2 cellular contexts compared by ENCODE assay signal in the genomic region with DNA sequence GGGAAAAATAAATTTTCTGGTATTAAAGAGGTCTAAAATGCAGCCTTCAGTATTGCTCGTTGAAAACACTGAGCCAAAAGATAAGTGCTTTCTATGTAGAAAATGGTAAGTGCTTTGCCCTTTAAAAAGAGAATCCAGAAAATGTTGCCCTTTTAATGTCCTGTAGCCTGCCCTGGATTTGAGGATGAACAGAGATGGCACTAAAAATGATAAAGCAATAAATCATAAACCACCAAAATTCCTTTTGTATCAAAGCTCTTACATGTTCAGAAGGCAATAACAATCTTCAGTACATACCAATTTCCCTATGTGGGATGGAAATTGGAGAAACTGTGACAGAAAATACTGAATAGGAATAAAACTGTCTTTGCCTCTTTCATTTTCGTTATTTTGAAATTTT.
TF ChIP-seq lines count a peak whose summit lies in the region.

No MANE protein-coding gene starts in this region.

TF ChIP-seq in HepG2, 621 proteins besides CTCF, POLR2A, EP300 and RAD21:
- TF ChIP-seq SETDB1 (CRISPR knock-in tag; IDR thresholded peaks at IDR 0.05; ENCODE audit: borderline replicate concordance) = no peak
- no peak for TF ChIP-seq MAF1 (CRISPR knock-in tag; IDR thresholded peaks at IDR 0.05; ENCODE audit: borderline replicate concordance)
- no peak for TF ChIP-seq ZNF224 (CRISPR knock-in tag; IDR thresholded peaks at IDR 0.05)
- TF ChIP-seq, protein P1, sequence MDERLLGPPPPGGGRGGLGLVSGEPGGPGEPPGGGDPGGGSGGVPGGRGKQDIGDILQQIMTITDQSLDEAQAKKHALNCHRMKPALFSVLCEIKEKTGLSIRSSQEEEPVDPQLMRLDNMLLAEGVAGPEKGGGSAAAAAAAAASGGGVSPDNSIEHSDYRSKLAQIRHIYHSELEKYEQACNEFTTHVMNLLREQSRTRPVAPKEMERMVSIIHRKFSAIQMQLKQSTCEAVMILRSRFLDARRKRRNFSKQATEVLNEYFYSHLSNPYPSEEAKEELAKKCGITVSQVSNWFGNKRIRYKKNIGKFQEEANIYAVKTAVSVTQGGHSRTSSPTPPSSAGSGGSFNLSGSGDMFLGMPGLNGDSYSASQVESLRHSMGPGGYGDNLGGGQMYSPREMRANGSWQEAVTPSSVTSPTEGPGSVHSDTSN (CRISPR knock-in tag; IDR thresholded peaks at IDR 0.05) = no peak
- TF ChIP-seq, protein P2, sequence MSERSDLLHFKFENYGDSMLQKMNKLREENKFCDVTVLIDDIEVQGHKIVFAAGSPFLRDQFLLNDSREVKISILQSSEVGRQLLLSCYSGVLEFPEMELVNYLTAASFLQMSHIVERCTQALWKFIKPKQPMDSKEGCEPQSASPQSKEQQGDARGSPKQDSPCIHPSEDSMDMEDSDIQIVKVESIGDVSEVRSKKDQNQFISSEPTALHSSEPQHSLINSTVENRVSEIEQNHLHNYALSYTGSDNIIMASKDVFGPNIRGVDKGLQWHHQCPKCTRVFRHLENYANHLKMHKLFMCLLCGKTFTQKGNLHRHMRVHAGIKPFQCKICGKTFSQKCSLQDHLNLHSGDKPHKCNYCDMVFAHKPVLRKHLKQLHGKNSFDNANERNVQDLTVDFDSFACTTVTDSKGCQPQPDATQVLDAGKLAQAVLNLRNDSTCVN (CRISPR knock-in tag; IDR thresholded peaks at IDR 0.05; ENCODE audit: borderline replicate concordance) = no peak
- no peak for TF ChIP-seq GATAD2A (CRISPR knock-in tag; IDR thresholded peaks at IDR 0.05)
- no peak for TF ChIP-seq IKZF1 (IDR thresholded peaks at IDR 0.05)
- no peak for TF ChIP-seq ZNF3 (CRISPR knock-in tag; IDR thresholded peaks at IDR 0.05)
- TF ChIP-seq, protein P3, sequence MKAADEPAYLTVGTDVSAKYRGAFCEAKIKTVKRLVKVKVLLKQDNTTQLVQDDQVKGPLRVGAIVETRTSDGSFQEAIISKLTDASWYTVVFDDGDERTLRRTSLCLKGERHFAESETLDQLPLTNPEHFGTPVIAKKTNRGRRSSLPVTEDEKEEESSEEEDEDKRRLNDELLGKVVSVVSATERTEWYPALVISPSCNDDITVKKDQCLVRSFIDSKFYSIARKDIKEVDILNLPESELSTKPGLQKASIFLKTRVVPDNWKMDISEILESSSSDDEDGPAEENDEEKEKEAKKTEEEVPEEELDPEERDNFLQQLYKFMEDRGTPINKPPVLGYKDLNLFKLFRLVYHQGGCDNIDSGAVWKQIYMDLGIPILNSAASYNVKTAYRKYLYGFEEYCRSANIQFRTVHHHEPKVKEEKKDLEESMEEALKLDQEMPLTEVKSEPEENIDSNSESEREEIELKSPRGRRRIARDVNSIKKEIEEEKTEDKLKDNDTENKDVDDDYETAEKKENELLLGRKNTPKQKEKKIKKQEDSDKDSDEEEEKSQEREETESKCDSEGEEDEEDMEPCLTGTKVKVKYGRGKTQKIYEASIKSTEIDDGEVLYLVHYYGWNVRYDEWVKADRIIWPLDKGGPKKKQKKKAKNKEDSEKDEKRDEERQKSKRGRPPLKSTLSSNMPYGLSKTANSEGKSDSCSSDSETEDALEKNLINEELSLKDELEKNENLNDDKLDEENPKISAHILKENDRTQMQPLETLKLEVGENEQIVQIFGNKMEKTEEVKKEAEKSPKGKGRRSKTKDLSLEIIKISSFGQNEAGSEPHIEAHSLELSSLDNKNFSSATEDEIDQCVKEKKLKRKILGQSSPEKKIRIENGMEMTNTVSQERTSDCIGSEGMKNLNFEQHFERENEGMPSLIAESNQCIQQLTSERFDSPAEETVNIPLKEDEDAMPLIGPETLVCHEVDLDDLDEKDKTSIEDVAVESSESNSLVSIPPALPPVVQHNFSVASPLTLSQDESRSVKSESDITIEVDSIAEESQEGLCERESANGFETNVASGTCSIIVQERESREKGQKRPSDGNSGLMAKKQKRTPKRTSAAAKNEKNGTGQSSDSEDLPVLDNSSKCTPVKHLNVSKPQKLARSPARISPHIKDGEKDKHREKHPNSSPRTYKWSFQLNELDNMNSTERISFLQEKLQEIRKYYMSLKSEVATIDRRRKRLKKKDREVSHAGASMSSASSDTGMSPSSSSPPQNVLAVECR (CRISPR knock-in tag; IDR thresholded peaks at IDR 0.05; ENCODE audit: borderline replicate concordance) = no peak
- no peak for TF ChIP-seq NFKB2 (CRISPR knock-in tag; IDR thresholded peaks at IDR 0.05; ENCODE audit: borderline replicate concordance)
- TF ChIP-seq, protein P4, sequence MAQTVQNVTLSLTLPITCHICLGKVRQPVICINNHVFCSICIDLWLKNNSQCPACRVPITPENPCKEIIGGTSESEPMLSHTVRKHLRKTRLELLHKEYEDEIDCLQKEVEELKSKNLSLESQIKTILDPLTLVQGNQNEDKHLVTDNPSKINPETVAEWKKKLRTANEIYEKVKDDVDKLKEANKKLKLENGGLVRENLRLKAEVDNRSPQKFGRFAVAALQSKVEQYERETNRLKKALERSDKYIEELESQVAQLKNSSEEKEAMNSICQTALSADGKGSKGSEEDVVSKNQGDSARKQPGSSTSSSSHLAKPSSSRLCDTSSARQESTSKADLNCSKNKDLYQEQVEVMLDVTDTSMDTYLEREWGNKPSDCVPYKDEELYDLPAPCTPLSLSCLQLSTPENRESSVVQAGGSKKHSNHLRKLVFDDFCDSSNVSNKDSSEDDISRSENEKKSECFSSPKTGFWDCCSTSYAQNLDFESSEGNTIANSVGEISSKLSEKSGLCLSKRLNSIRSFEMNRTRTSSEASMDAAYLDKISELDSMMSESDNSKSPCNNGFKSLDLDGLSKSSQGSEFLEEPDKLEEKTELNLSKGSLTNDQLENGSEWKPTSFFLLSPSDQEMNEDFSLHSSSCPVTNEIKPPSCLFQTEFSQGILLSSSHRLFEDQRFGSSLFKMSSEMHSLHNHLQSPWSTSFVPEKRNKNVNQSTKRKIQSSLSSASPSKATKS (CRISPR knock-in tag; IDR thresholded peaks at IDR 0.05) = no peak
- no peak for TF ChIP-seq PAWR (CRISPR knock-in tag; IDR thresholded peaks at IDR 0.05; ENCODE audit: borderline replicate concordance)
- no peak for TF ChIP-seq FOXP1 (IDR thresholded peaks at IDR 0.05)
- TF ChIP-seq FOXP1 (CRISPR knock-in tag; IDR thresholded peaks at IDR 0.05) = no peak
- no peak for TF ChIP-seq ADNP (CRISPR knock-in tag; IDR thresholded peaks at IDR 0.05)
- no peak for TF ChIP-seq MTA3 (CRISPR knock-in tag; IDR thresholded peaks at IDR 0.05)
- no peak for TF ChIP-seq JUND (CRISPR knock-in tag; IDR thresholded peaks at IDR 0.05)
- no peak for TF ChIP-seq ZNF20 (CRISPR knock-in tag; IDR thresholded peaks at IDR 0.05)
TF ChIP-seq in HepG2: peak in this region for 0.

TF ChIP-seq in SK-N-SH, 30 proteins besides CTCF, POLR2A, EP300 and RAD21:
- TF ChIP-seq NRF1 (IDR thresholded peaks at IDR 0.05; ENCODE audit: low read depth, low read length) = no peak
- no peak for TF ChIP-seq TEAD4 (IDR thresholded peaks at IDR 0.05; ENCODE audit: borderline replicate concordance, insufficient read depth)
- peak; percentile 31; the same call in 1 of the 2 replicates for TF ChIP-seq JUND (IDR thresholded peaks at IDR 0.05)
- peak; percentile 66 for TF ChIP-seq TCF12 (IDR thresholded peaks at IDR 0.05)
- TF ChIP-seq RFX5 (IDR thresholded peaks at IDR 0.05; ENCODE audit: low read length) = no peak
- TF ChIP-seq NFIC (IDR thresholded peaks at IDR 0.05; ENCODE audit: borderline replicate concordance) = no peak
- TF ChIP-seq MEF2A (IDR thresholded peaks at IDR 0.05; ENCODE audit: borderline replicate concordance, low read depth) = no peak
- TF ChIP-seq, protein P5, sequence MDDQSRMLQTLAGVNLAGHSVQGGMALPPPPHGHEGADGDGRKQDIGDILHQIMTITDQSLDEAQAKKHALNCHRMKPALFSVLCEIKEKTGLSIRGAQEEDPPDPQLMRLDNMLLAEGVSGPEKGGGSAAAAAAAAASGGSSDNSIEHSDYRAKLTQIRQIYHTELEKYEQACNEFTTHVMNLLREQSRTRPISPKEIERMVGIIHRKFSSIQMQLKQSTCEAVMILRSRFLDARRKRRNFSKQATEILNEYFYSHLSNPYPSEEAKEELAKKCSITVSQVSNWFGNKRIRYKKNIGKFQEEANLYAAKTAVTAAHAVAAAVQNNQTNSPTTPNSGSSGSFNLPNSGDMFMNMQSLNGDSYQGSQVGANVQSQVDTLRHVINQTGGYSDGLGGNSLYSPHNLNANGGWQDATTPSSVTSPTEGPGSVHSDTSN (IDR thresholded peaks at IDR 0.05) = peak; percentile 58
- TF ChIP-seq GABPA (IDR thresholded peaks at IDR 0.05; ENCODE audit: low read depth) = no peak
- TF ChIP-seq EZH2phosphoT487 (IDR thresholded peaks at IDR 0.05; ENCODE audit: borderline replicate concordance, low read depth) = no peak
